27 cellular contexts compared by ENCODE assay signal in genomic region chr3:14561051-14561634, GRCh38. TPM values are rescaled to one million over a fixed set of nuclear protein-coding genes. Genes with fewer than 3 reads are reported as not detected.
DNase-seq lines count a peak whose midpoint lies in the region; ATAC-seq, FAIRE-seq and TF ChIP-seq lines count a peak whose summit lies in the region.
"Had no signal": no experiment of that assay in that cellular context is flagged by ENCODE, and none has a peak within 500 bp of the region (broad histone marks: within the 10 kb centered on the region; RNA-seq: fewer than 3 reads in every experiment).

No MANE protein-coding gene starts in this region.

- H3K9me3 ChIP-seq in HepG2 (ENCODE audit: low read length) = no peaks in the 10 kb centered on the region
- H3K9me3 ChIP-seq in right lobe of liver = no peaks in the 10 kb centered on the region
- no peaks in the 10 kb centered on the region for H3K9me3 ChIP-seq in adipocyte (ENCODE audit: control insufficient read depth, low read length)
- H3K9me3 ChIP-seq in OCI-LY7 (ENCODE audit: low read length) = no peaks in the 10 kb centered on the region

- no peak for FAIRE-seq in HepG2 (lab: Jason Lieb, UNC)
- FAIRE-seq: A204.1, endothelial cell of umbilical vein, GM12878 had no signal

- TF ChIP-seq CTCF in HepG2 (CRISPR knock-in tag; IDR thresholded peaks at IDR 0.05) (no peak), right lobe of liver (IDR thresholded peaks at IDR 0.05) (no peak), OCI-LY7 (conservative IDR thresholded peaks at IDR 0.05; ENCODE audit: low read length) (no peak)

- intact Hi-C loops in HepG2 (cut with micrococcal nuclease; ENCODE audit: unreplicated experiment) (no loop called here), right lobe of liver (cut with DNase I) (no loop called here), OCI-LY7 (cut with micrococcal nuclease; ENCODE audit: unreplicated experiment) (no loop called here)

- BruUV-seq in HepG2 (replicated peaks; lab: Mats Ljungman, UMichigan) = no TSS peak
- BruUV-seq in OCI-LY7 (replicated peaks; lab: Mats Ljungman, UMichigan) = no TSS peak

- in situ Hi-C loops in HepG2 (cut with HindIII; ENCODE audit: extremely low pct_ligation_motif_present, low pct_unique_long_range_greater_than_20kb) = no loop called here

- no peak for TF ChIP-seq RAD21 in HepG2 (CRISPR knock-in tag; IDR thresholded peaks at IDR 0.05)

- no peaks in the 10 kb centered on the region for H3K9me2 ChIP-seq in OCI-LY7 (ENCODE audit: insufficient read depth, low read length)

- no peak overlapping the region for H3K27ac ChIP-seq in HepG2 (ENCODE audit: extremely low read length, insufficient read depth, low read length)
- no peak overlapping the region for H3K27ac ChIP-seq in right lobe of liver
- no peak overlapping the region for H3K27ac ChIP-seq in OCI-LY7 (ENCODE audit: low read depth, low read length, poor library complexity, severe bottlenecking)

- CTCF ChIA-PET in HepG2 (lab: Yijun Ruan, JAX; ENCODE audit: low intra/inter-chr PET ratio, low total read pairs) = no interaction called here
- CTCF ChIA-PET in OCI-LY7 (lab: Charles Lee; ENCODE audit: unreplicated experiment) = no interaction called here

- ATAC-seq in HepG2 (no peak), right lobe of liver (no peak), HG02938 (IDR thresholded peaks at IDR 0.05; ENCODE audit: unreplicated experiment) (no peak)
- ATAC-seq: GM12878, left lobe of liver had no signal

- H3K4me3 ChIP-seq in HepG2 (replicated peaks in 1 of 3; ENCODE audit: insufficient read depth in 1 of 3, low read depth in 2 of 3, low read length in 3 of 3) (no peak overlapping the region), right lobe of liver (no peak overlapping the region), adipocyte (ENCODE audit: low read length) (no peak overlapping the region), OCI-LY7 (ENCODE audit: low read depth, low read length, poor library complexity, severe bottlenecking) (no peak overlapping the region)
- H3K4me3 ChIP-seq: GM12878 had no signal

- H3K27me3 ChIP-seq in HepG2 (ENCODE audit: control insufficient read depth in 1 of 2, insufficient read depth in 2 of 2, low read length in 2 of 2) (peaks cover 2 to 47% of the 10 kb centered on the region in 2 experiments; a peak in 4 of 5 replicates), right lobe of liver (no peaks in the 10 kb centered on the region), adipocyte (replicated peaks; ENCODE audit: control insufficient read depth, insufficient read depth, low read length) (peaks cover 55% of the 10 kb centered on the region)

- H3K4me1 ChIP-seq in HepG2 (ENCODE audit: insufficient read depth, low read length) (peaks cover 19% of the 10 kb centered on the region), right lobe of liver (peaks cover 0 to 3% (median 0%) of the 10 kb centered on the region in 4 donors), adipocyte (ENCODE audit: control insufficient read depth, insufficient read depth, low read length) (no peaks in the 10 kb centered on the region), OCI-LY7 (ENCODE audit: insufficient read depth, low read length, poor library complexity, severe bottlenecking) (no peaks in the 10 kb centered on the region)

- 0% methylated on average over 2 of the region's 3 CpGs for WGBS in HepG2 (ENCODE audit: low lambda C conversion rate)
- 39% methylated on average over 2 of the region's 3 CpGs for WGBS in right lobe of liver (ENCODE audit: insufficient coverage, low coverage, low lambda C conversion rate, missing lambda C conversion rate)

- H3K9ac ChIP-seq in HepG2 (ENCODE audit: insufficient read depth, low read depth, low read length) = no peak overlapping the region
- no peak overlapping the region for H3K9ac ChIP-seq in adipocyte (ENCODE audit: low read length)

- H2AFZ ChIP-seq in HepG2 (ENCODE audit: low read length) = no peak overlapping the region
- H2AFZ ChIP-seq in OCI-LY7 (ENCODE audit: low read length) = no peak overlapping the region

- no peaks in the 10 kb centered on the region for H3K36me3 ChIP-seq in HepG2 (replicated peaks in 1 of 2; ENCODE audit: control insufficient read depth in 1 of 2, insufficient read depth in 2 of 2, low read length in 2 of 2)
- no peaks in the 10 kb centered on the region for H3K36me3 ChIP-seq in right lobe of liver
- no peaks in the 10 kb centered on the region for H3K36me3 ChIP-seq in adipocyte (ENCODE audit: control insufficient read depth, insufficient read depth, low read length, severe bottlenecking)
- no peaks in the 10 kb centered on the region for H3K36me3 ChIP-seq in OCI-LY7 (ENCODE audit: insufficient read depth, low read length)

- H4K20me1 ChIP-seq in HepG2 (ENCODE audit: insufficient read depth, low read length) (no peaks in the 10 kb centered on the region), OCI-LY7 (ENCODE audit: insufficient read depth, low read length) (no peaks in the 10 kb centered on the region)

- DNase-seq in HepG2 (ENCODE audit: low spot score) (no peak), right lobe of liver (no peak), adipocyte (ENCODE audit: low read depth) (peak; percentile 34), fibroblast of peridontal ligament (ENCODE audit: extremely low read depth) (peak; percentile 8), OCI-LY7 (ENCODE audit: low spot score) (no peak), C1 segment of cervical spinal cord (lab: John Stamatoyannopoulos, UW) (no peak), dedifferentiated amniotic fluid mesenchymal stem cell (ENCODE audit: extremely low spot score) (no peak)
- DNase-seq: activated CD4-positive, alpha-beta T cell treated with anti-CD3 and anti-CD28 coated beads for 48 hours; activated CD8-positive, alpha-beta memory T cell treated with anti-CD3 and anti-CD28 coated beads, Interleukin-2, amount 50 U/mL, for 4 hours; activated gamma-delta T cell; aorta; cortex of kidney; GF-D8; KBM-7; midbrain; NCI-H1048; NCI-H2029 treated with DMSO at 0.1 percent for 48 hours; NCI-H446 treated with DMSO at 0.1 percent for 48 hours; NK-92 treated with Interleukin-12 subunit alpha and Interleukin-12 subunit beta, amount 100 ng/mL, for 24 hours; RPMI8226; SW 1271 had no signal

- no peak overlapping the region for H3K4me2 ChIP-seq in HepG2 (ENCODE audit: low read depth, low read length)
- no peak overlapping the region for H3K4me2 ChIP-seq in OCI-LY7 (ENCODE audit: low read length)

- POLR2A ChIA-PET in HepG2 (lab: Yijun Ruan, JAX) = no interaction called here
- POLR2A ChIA-PET in OCI-LY7 (lab: Charles Lee) = interaction anchor here (0.5 kb wide), 1 partner anchor 11 kb away, joined by 4 read pairs; no protein-coding TSS in a partner anchor

- no peak for TF ChIP-seq EP300 in HepG2 (IDR thresholded peaks at IDR 0.05; ENCODE audit: low read depth in 2 of 2, low read length in 2 of 2)
- TF ChIP-seq EP300 in HepG2 (CRISPR knock-in tag; IDR thresholded peaks at IDR 0.05; ENCODE audit: borderline replicate concordance) = no peak

- TF ChIP-seq POLR2A in HepG2 (IDR thresholded peaks at IDR 0.05; ENCODE audit: insufficient read depth in 1 of 2, low read depth in 2 of 2, low read length in 2 of 2) = no peak
- no peak for TF ChIP-seq POLR2A in right lobe of liver (IDR thresholded peaks at IDR 0.05)

- H3K79me2 ChIP-seq in HepG2 (ENCODE audit: insufficient read depth, low read length) = no peaks in the 10 kb centered on the region
- H3K79me2 ChIP-seq in OCI-LY7 (ENCODE audit: insufficient read depth, low read depth, low read length) = no peaks in the 10 kb centered on the region

TF ChIP-seq in HepG2, 621 proteins besides CTCF, POLR2A, EP300 and RAD21:
- TF ChIP-seq ZNF768 (CRISPR knock-in tag; IDR thresholded peaks at IDR 0.05) (peak; percentile 66), ZSCAN9 (CRISPR knock-in tag; IDR thresholded peaks at IDR 0.05; ENCODE audit: borderline replicate concordance) (no peak), YEATS4 (CRISPR knock-in tag; IDR thresholded peaks at IDR 0.05; ENCODE audit: borderline replicate concordance) (no peak)

RNA-seq across cellular contexts. Expression of gene GRIP2, which starts 21.0 kb away (rescaled TPM):
- total RNA-seq in HepG2 (2016; rRNA removed; fragmentation: Illumina TruSeq; extraction: Trizol) (0.08 and 0.24 TPM in 2 replicates), right lobe of liver (under 1 TPM in 5 of 6 experiments, not detected in 1; 0.04 to 0.44 (median 0.33) TPM), OCI-LY7 (2022) (not detected in 2 replicates)
- total RNA-seq in HepG2 (2016; cell fraction: cytosol; rRNA removed; fragmentation: Illumina TruSeq; extraction: Trizol; ENCODE audit: low read depth) = 0.09 and 0.10 TPM in 2 replicates
- 0.26 TPM in 1 of 2 replicates, not detected in the other for total RNA-seq in HepG2 (2016; cell fraction: insoluble cytoplasmic fraction; rRNA removed; fragmentation: Illumina TruSeq; extraction: Trizol)
- 0.09 and 0.55 TPM in 2 replicates for total RNA-seq in HepG2 (2016; cell fraction: membrane; rRNA removed; fragmentation: Illumina TruSeq; extraction: Trizol)
- 0.25 and 0.53 TPM in 2 replicates for total RNA-seq in HepG2 (2016; cell fraction: nucleus; rRNA removed; fragmentation: Illumina TruSeq; extraction: Trizol)
- polyA plus RNA-seq in HepG2 (2011; rRNA removed) = 0.11 and 0.14 TPM in 2 replicates
- 0.01 and 0.03 TPM in 2 replicates for polyA plus RNA-seq in HepG2 (2011; cell fraction: cytosol; rRNA removed)
- 0.36 and 0.40 TPM in 2 replicates for polyA plus RNA-seq in HepG2 (2011; cell fraction: nucleus; rRNA removed)
- polyA plus RNA-seq in HepG2 (2012) = 0.12 TPM in 2 replicates
- 0.02 and 0.08 TPM in 2 replicates for polyA plus RNA-seq in HepG2 (2016; cell fraction: cytosol; fragmentation: Illumina TruSeq; extraction: Trizol; ENCODE audit: low read depth)
- not detected in 2 replicates for polyA plus RNA-seq in HepG2 (2016; cell fraction: insoluble cytoplasmic fraction; fragmentation: Illumina TruSeq; extraction: Trizol; ENCODE audit: low read depth)
- 0.14 and 0.16 TPM in 2 replicates for polyA plus RNA-seq in HepG2 (2016; cell fraction: membrane; fragmentation: Illumina TruSeq; extraction: Trizol; ENCODE audit: low read depth)
- 0.56 and 0.57 TPM in 2 replicates for polyA plus RNA-seq in HepG2 (2016; cell fraction: nucleus; fragmentation: Illumina TruSeq; extraction: Trizol; ENCODE audit: insufficient read depth, low read depth)
- 0.04 and 0.58 TPM in 2 replicates for polyA minus RNA-seq in HepG2 (2011; rRNA and poly(A)+ RNA removed; ENCODE audit: low replicate concordance)
- not detected in 2 replicates for polyA minus RNA-seq in HepG2 (2011; cell fraction: cytosol; rRNA and poly(A)+ RNA removed)
- 0.12 and 0.26 TPM in 2 replicates for polyA minus RNA-seq in HepG2 (2011; cell fraction: nucleus; rRNA and poly(A)+ RNA removed)
- total RNA-seq in OCI-LY7 (2014; rRNA removed; shearing (Covaris generic)) = not detected in 2 replicates
- total RNA-seq: endothelial cell of umbilical vein, GM12878 had no signal
- polyA plus RNA-seq: CD14-positive monocyte, endothelial cell of umbilical vein, GM12878 had no signal

Comparison
In these comparisons a context has a peak if more than half of its experiments do, and no peak if none do; other contexts are left out.
1. DNase-seq: peak in adipocyte (single experiment) and fibroblast of peridontal ligament (single experiment); none in HepG2 (single experiment), right lobe of liver (0 of 3), OCI-LY7 (single experiment), C1 segment of cervical spinal cord (0 of 14) and dedifferentiated amniotic fluid mesenchymal stem cell (single experiment).